Comparison of ENCODE assay signal across 30 cellular contexts in the genomic region with DNA sequence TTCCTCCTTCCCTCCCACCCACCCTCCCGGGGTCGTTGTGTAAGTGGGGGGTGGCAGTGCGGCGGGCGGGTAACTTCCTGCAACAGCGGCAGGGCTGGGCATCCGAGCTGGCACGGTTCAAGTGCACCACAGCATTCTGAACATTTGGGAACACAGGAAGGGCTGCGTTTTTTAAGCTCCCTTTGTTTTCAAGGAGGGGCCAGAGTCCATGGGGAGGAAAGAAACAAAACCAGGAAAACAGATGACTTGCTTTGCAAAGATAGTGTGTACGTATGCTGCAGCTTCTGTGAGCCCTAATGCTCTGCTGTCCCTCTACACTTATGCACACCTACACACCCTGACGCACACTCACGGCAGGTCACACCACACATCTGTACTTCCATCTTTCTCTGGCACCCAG.
DNase-seq lines count a peak whose midpoint lies in the region; ATAC-seq and TF ChIP-seq lines count a peak whose summit lies in the region.
"Had no signal": no experiment of that assay in that cellular context is flagged by ENCODE, and none has a peak within 500 bp of the region (broad histone marks: within the 10 kb centered on the region; RNA-seq: fewer than 3 reads in every experiment).

No MANE protein-coding gene starts in this region.

- no peaks in the 10 kb centered on the region for H3K9me3 Mint-ChIP-seq in MCF 10A (ENCODE audit: unreplicated experiment)
- H3K9me3 Mint-ChIP-seq: activated B cell treated with CpG ODN at 0.5 μM for 24 hours; activated naive CD4-positive, alpha-beta T cell treated with anti-CD3 and anti-CD28 coated beads, Interleukin-2, amount 50 U/mL, for 24 hours; dendritic cell treated with granulocyte-macrophage colony-stimulating factor and Interleukin-4, amounts not matched to agents 40 ng/mL and 50 ng/mL, for 4 days; immature natural killer cell; neural crest cell had no signal

- BruUV-seq in MCF 10A (replicated peaks; lab: Mats Ljungman, UMichigan), result no TSS peak

- intact Hi-C loops in breast epithelium (cut with DNase I; ENCODE audit: low total_unique reads), result no loop called here
- intact Hi-C loops in MCF 10A (cut with micrococcal nuclease), result no loop called here
- intact Hi-C loops in right cardiac atrium (cut with DNase I), result loop anchor here in 1 of 4 donors (10.0 kb wide), 1 partner anchor 92 kb away; no protein-coding TSS in a partner anchor
- intact Hi-C loops in psoas muscle (cut with DNase I), result loop anchor here in 1 of 2 donors (10.0 kb wide), 1 partner anchor 92 kb away; no protein-coding TSS in a partner anchor

- CTCF ChIA-PET in MCF 10A (lab: Yijun Ruan, JAX), result interaction anchor here (0.6 kb wide), 1 partner anchor 11 kb away, joined by 4 read pairs; no protein-coding TSS in a partner anchor

- H3K27ac ChIP-seq in breast epithelium (peak overlapping the region; percentile 60 to 95), right cardiac atrium (ENCODE audit: low read length) (peak overlapping the region; percentile 86), psoas muscle (peak overlapping the region; percentile 46)
- H3K27ac ChIP-seq: 22Rv1, hepatocyte, HL-60, thoracic aorta had no signal

- H3K36me3 ChIP-seq in breast epithelium (no peaks in the 10 kb centered on the region), psoas muscle (ENCODE audit: insufficient read depth in 1 of 2, low read depth in 1 of 2) (no peaks in the 10 kb centered on the region)
- H3K36me3 ChIP-seq: thoracic aorta had no signal

- ATAC-seq in right cardiac atrium (peak; percentile 17 to 58), psoas muscle (peak in 1 of 4 donors; percentile 39), HG03135 (IDR thresholded peaks at IDR 0.05; ENCODE audit: unreplicated experiment) (no peak)
- ATAC-seq: HCT116, mucosa of descending colon had no signal

- H3K4me1 Mint-ChIP-seq in MCF 10A (ENCODE audit: insufficient read depth, unreplicated experiment), result peaks cover 19% of the 10 kb centered on the region
- H3K4me1 Mint-ChIP-seq: activated B cell treated with CpG ODN at 0.5 μM for 24 hours, immature natural killer cell had no signal

- TF ChIP-seq CTCF in breast epithelium (IDR thresholded peaks at IDR 0.05) (no peak), MCF 10A (IDR thresholded peaks at IDR 0.05; ENCODE audit: unreplicated experiment) (no peak), psoas muscle (IDR thresholded peaks at IDR 0.05) (no peak)

- H3K4me3 ChIP-seq in breast epithelium (no peak overlapping the region), right cardiac atrium (ENCODE audit: low read length) (no peak overlapping the region), psoas muscle (no peak overlapping the region)
- H3K4me3 ChIP-seq: hepatocyte, mucosa of descending colon, thoracic aorta had no signal

- no peak overlapping the region for H3K27ac Mint-ChIP-seq in MCF 10A (ENCODE audit: low read depth, unreplicated experiment)
- H3K27ac Mint-ChIP-seq: activated B cell treated with CpG ODN at 0.5 μM for 24 hours; activated naive CD4-positive, alpha-beta T cell treated with anti-CD3 and anti-CD28 coated beads, Interleukin-2, amount 50 U/mL, for 24 hours; dendritic cell treated with granulocyte-macrophage colony-stimulating factor and Interleukin-4, amounts not matched to agents 40 ng/mL and 50 ng/mL, for 4 days; progenitor cell of endocrine pancreas had no signal

- no peaks in the 10 kb centered on the region for H3K27me3 ChIP-seq in breast epithelium
- no peaks in the 10 kb centered on the region for H3K27me3 ChIP-seq in right cardiac atrium (ENCODE audit: control insufficient read depth, insufficient read depth)
- H3K27me3 ChIP-seq in psoas muscle (ENCODE audit: insufficient read depth in 3 of 3, low read length in 2 of 3), result peaks cover 0 to 5% (median 1%) of the 10 kb centered on the region in 3 donors
- H3K27me3 ChIP-seq: hepatocyte had no signal

- H3K9me3 ChIP-seq in breast epithelium (no peaks in the 10 kb centered on the region), right cardiac atrium (ENCODE audit: control insufficient read depth, low read length) (no peaks in the 10 kb centered on the region), psoas muscle (no peaks in the 10 kb centered on the region)
- H3K9me3 ChIP-seq: mucosa of descending colon, thoracic aorta had no signal

- H3K27me3 Mint-ChIP-seq in MCF 10A (ENCODE audit: insufficient read depth, unreplicated experiment), result no peaks in the 10 kb centered on the region

- DNase-seq in breast epithelium (ENCODE audit: low spot score in 2 of 2), result no peak
- no peak for DNase-seq in MCF 10A (ENCODE audit: unreplicated experiment)
- DNase-seq in right cardiac atrium, result peak; percentile 63 to 83 (median 76)
- no peak for DNase-seq in psoas muscle
- DNase-seq in occipital lobe (lab: John Stamatoyannopoulos, UW), result no peak
- DNase-seq in RKO (ENCODE audit: low spot score), result no peak
- no peak for DNase-seq in stimulated activated CD4-positive, alpha-beta T cell treated with anti-CD3 and anti-CD28 coated beads, Interleukin-4, amount 100 ng/mL, for 24 hours
- DNase-seq: activated B cell treated with CpG ODN at 0.5 μM for 24 hours; AML-193; anterior cingulate cortex; caudate nucleus; DMS79; GF-D8; immature natural killer cell; mucosa of descending colon; NCI-H1105 treated with DMSO at 0.1 percent for 48 hours; NCI-H446; SHP77; stimulated activated CD4-positive, alpha-beta T cell treated with anti-CD3 and anti-CD28 coated beads, Interleukin-4, amount 100 ng/mL, for 1 hour; stimulated activated naive CD4-positive, alpha-beta T cell had no signal

- POLR2A ChIA-PET in MCF 10A (lab: Yijun Ruan, JAX), result no interaction called here

- H3K4me1 ChIP-seq in breast epithelium (peaks cover 7 to 16% of the 10 kb centered on the region in 2 donors), right cardiac atrium (ENCODE audit: control insufficient read depth, insufficient read depth, low read length) (peaks cover 44% of the 10 kb centered on the region), psoas muscle (peaks cover 11% of the 10 kb centered on the region)

- no peak overlapping the region for H3K4me3 Mint-ChIP-seq in MCF 10A (ENCODE audit: unreplicated experiment)
- H3K4me3 Mint-ChIP-seq: activated B cell treated with CpG ODN at 0.5 μM for 24 hours; activated naive CD4-positive, alpha-beta T cell treated with anti-CD3 and anti-CD28 coated beads, Interleukin-2, amount 50 U/mL, for 24 hours; dendritic cell treated with granulocyte-macrophage colony-stimulating factor and Interleukin-4, amounts not matched to agents 40 ng/mL and 50 ng/mL, for 4 days; immature natural killer cell; neural crest cell had no signal

- TF ChIP-seq POLR2A in breast epithelium (IDR thresholded peaks at IDR 0.05), result no peak

- 54% methylated on average over 12 of the region's 12 CpGs for WGBS in right cardiac atrium
- 40 to 44% (median 44%) methylated on average over 12 of the region's 12 CpGs for WGBS in psoas muscle, 3 donors

- no peaks in the 10 kb centered on the region for H3K36me3 Mint-ChIP-seq in MCF 10A (ENCODE audit: insufficient read depth, unreplicated experiment)
- H3K36me3 Mint-ChIP-seq: activated naive CD4-positive, alpha-beta T cell treated with anti-CD3 and anti-CD28 coated beads, Interleukin-2, amount 50 U/mL, for 24 hours; immature natural killer cell had no signal

Comparison
In these comparisons a context has a peak if more than half of its experiments do, and no peak if none do; other contexts are left out.
1. DNase-seq: peak in right cardiac atrium (3 of 3); none in breast epithelium (0 of 2), MCF 10A (single experiment), psoas muscle (0 of 2), occipital lobe (single experiment), RKO (single experiment) and stimulated activated CD4-positive, alpha-beta T cell treated with anti-CD3 and anti-CD28 coated beads, Interleukin-4, amount 100 ng/mL, for 24 hours (single experiment).
2. Peak in every context shown above with its lines, with median percentiles within 50 percentile points of each other: H3K27ac ChIP-seq.